13 cellular contexts compared by ENCODE assay signal in genomic region chr1:40633563-40634376, GRCh38. TPM values are rescaled to one million over a fixed set of nuclear protein-coding genes. Genes with fewer than 3 reads are reported as not detected.
DNase-seq lines count a peak whose midpoint lies in the region; ATAC-seq and TF ChIP-seq lines count a peak whose summit lies in the region.
"Had no signal": no experiment of that assay in that cellular context is flagged by ENCODE, and none has a peak within 500 bp of the region (broad histone marks: within the 10 kb centered on the region; RNA-seq: fewer than 3 reads in every experiment).

No MANE protein-coding gene starts in this region.

- H3K36me3 ChIP-seq in BE2C (peaks cover 39% of the 10 kb centered on the region), OCI-LY3 (replicated peaks; ENCODE audit: low read depth, low read length) (no peaks in the 10 kb centered on the region), muscle layer of colon (ENCODE audit: insufficient read depth, low read length) (no peaks in the 10 kb centered on the region)
- H3K36me3 ChIP-seq: lower lobe of right lung had no signal

- H3K9ac ChIP-seq in OCI-LY3 (ENCODE audit: low read length) (no peak overlapping the region), muscle layer of colon (ENCODE audit: low read length) (no peak overlapping the region)

- TF ChIP-seq CTCF in BE2C (IDR thresholded peaks at IDR 0.05; ENCODE audit: low read depth, low read length) (no peak), OCI-LY3 (IDR thresholded peaks at IDR 0.05; ENCODE audit: low read depth, low read length) (no peak)

- H3K27ac ChIP-seq in OCI-LY3 (ENCODE audit: low read length) (no peak overlapping the region), epithelial cell of prostate (peak overlapping the region; percentile 73), muscle layer of colon (ENCODE audit: low read depth, low read length) (peak overlapping the region; percentile 32)
- H3K27ac ChIP-seq: lower lobe of right lung had no signal

- no peaks in the 10 kb centered on the region for H3K27me3 ChIP-seq in BE2C
- H3K27me3 ChIP-seq in OCI-LY3 (ENCODE audit: low read depth, low read length) = no peaks in the 10 kb centered on the region
- H3K27me3 ChIP-seq in muscle layer of colon (ENCODE audit: control insufficient read depth in 1 of 2, insufficient read depth in 2 of 2, low read length in 2 of 2) = no peaks in the 10 kb centered on the region

- H3K4me1 ChIP-seq in BE2C = peaks cover 13% of the 10 kb centered on the region
- peaks cover 46% of the 10 kb centered on the region for H3K4me1 ChIP-seq in OCI-LY3 (ENCODE audit: low read length)
- peaks cover 12% of the 10 kb centered on the region for H3K4me1 ChIP-seq in muscle layer of colon (ENCODE audit: insufficient read depth, low read length)

- no peaks in the 10 kb centered on the region for H4K20me1 ChIP-seq in OCI-LY3 (ENCODE audit: insufficient read depth, low read length)

- H3K9me3 ChIP-seq in BE2C = no peaks in the 10 kb centered on the region
- H3K9me3 ChIP-seq in OCI-LY3 (ENCODE audit: insufficient read depth, low read length) = no peaks in the 10 kb centered on the region
- H3K9me3 ChIP-seq in muscle layer of colon (ENCODE audit: low read length) = no peaks in the 10 kb centered on the region
- H3K9me3 ChIP-seq: lower lobe of right lung had no signal

- no peak overlapping the region for H3K4me3 ChIP-seq in BE2C (ENCODE audit: low read depth, low read length)
- H3K4me3 ChIP-seq in OCI-LY3 (ENCODE audit: low read length) = no peak overlapping the region
- H3K4me3 ChIP-seq in muscle layer of colon (ENCODE audit: low read depth in 1 of 2, low read length in 2 of 2) = no peak overlapping the region
- H3K4me3 ChIP-seq: lower lobe of right lung had no signal

- no peaks in the 10 kb centered on the region for H3K79me2 ChIP-seq in OCI-LY3 (ENCODE audit: low read length)

- H3K4me2 ChIP-seq in OCI-LY3 (ENCODE audit: low read length) = peak overlapping the region; percentile 16

- H2AFZ ChIP-seq in OCI-LY3 (ENCODE audit: low read depth, low read length) = no peak overlapping the region

- ATAC-seq in GM18861 (IDR thresholded peaks at IDR 0.05; ENCODE audit: unreplicated experiment) = no peak
- ATAC-seq: lower lobe of right lung had no signal

- DNase-seq in BE2C = peak; percentile 65
- no peak for DNase-seq in epithelial cell of prostate (ENCODE audit: low read depth, low spot score)
- DNase-seq in SKM-1 treated with dmso at 0.1 percent for 144 hours (lab: John Stamatoyannopoulos, UW; ENCODE audit: unreplicated experiment) = no peak
- DNase-seq in T1000 (lab: John Stamatoyannopoulos, UW) = no peak
- DNase-seq in activated CD4-positive, alpha-beta T cell treated with anti-CD3 and anti-CD28 coated beads, Interleukin-2, amount 50 U/mL, for 1 hour = no peak
- DNase-seq: KG1, lower lobe of right lung, NCI-H1694 treated with DMSO at 0.1 percent for 48 hours, NCI-H774, SW 1271 had no signal

RNA-seq across cellular contexts. Expression of gene RIMS3, which starts 31.7 kb away (rescaled TPM):
- polyA plus RNA-seq in BE2C (2012; ENCODE audit: insufficient read depth, insufficient read length, low read depth) = 47.8 TPM

RNA-seq across cellular contexts. Expression of gene NFYC, which starts 57.7 kb away (rescaled TPM):
- 88.4 TPM for polyA plus RNA-seq in BE2C (2012; ENCODE audit: insufficient read depth, insufficient read length, low read depth)
